ENCODE assay signal across 15 cellular contexts in genomic region chr7:99278180-99278579, GRCh38. TPM values are rescaled to one million over a fixed set of nuclear protein-coding genes. Genes with fewer than 3 reads are reported as not detected.
A peak's percentile ranks its signal among the peaks of the same experiment; 100 is the strongest.
DNase-seq lines count a peak whose midpoint lies in the region; ATAC-seq and TF ChIP-seq lines count a peak whose summit lies in the region.
"Had no signal": no experiment of that assay in that cellular context is flagged by ENCODE, and none has a peak within 500 bp of the region (broad histone marks: within the 10 kb centered on the region; RNA-seq: fewer than 3 reads in every experiment).

No MANE protein-coding gene starts in this region.

- intact Hi-C loops in gastrocnemius medialis (cut with DNase I; ENCODE audit: low total_unique reads) = loop anchor here (10.0 kb wide), 1 partner anchor 103 kb away; no protein-coding TSS in a partner anchor

- ATAC-seq in HG02678 (IDR thresholded peaks at IDR 0.05; ENCODE audit: unreplicated experiment) (no peak), gastrocnemius medialis (no peak), GM18861 (IDR thresholded peaks at IDR 0.05; ENCODE audit: unreplicated experiment) (no peak)

- H3K9me3 ChIP-seq in gastrocnemius medialis = no peaks in the 10 kb centered on the region
- H3K9me3 ChIP-seq: BE2C had no signal

- no peak overlapping the region for H3K4me3 ChIP-seq in AG09309 (ENCODE audit: control insufficient read depth, low read depth, low read length)
- no peak overlapping the region for H3K4me3 ChIP-seq in epithelial cell of esophagus (ENCODE audit: low read length)
- H3K4me3 ChIP-seq in gastrocnemius medialis = no peak overlapping the region

- no peaks in the 10 kb centered on the region for H3K4me1 ChIP-seq in gastrocnemius medialis
- H3K4me1 ChIP-seq: BE2C had no signal

- H3K27ac ChIP-seq in gastrocnemius medialis = no peak overlapping the region

- in situ Hi-C loops in gastrocnemius medialis (cut with MboI; ENCODE audit: low sequenced_read_pairs in 4 of 4) = no loop called here

- no peaks in the 10 kb centered on the region for H3K27me3 ChIP-seq in gastrocnemius medialis
- H3K27me3 ChIP-seq: BE2C had no signal

- TF ChIP-seq POLR2A in gastrocnemius medialis (IDR thresholded peaks at IDR 0.05) = no peak

- H3K36me3 ChIP-seq in gastrocnemius medialis = no peaks in the 10 kb centered on the region
- H3K36me3 ChIP-seq: BE2C had no signal

- DNase-seq in AG09309 (ENCODE audit: low read depth) (no peak), RPMI8226 (peak; percentile 15), epithelial cell of esophagus (ENCODE audit: low read depth) (no peak), NCI-H526 treated with DMSO at 0.1 percent for 48 hours (lab: John Stamatoyannopoulos, UW) (no peak), gastrocnemius medialis (no peak)
- DNase-seq: ACHN; BE2C; CD4-positive, alpha-beta T cell; DMS79 treated with DMSO at 0.1 percent for 48 hours; Kasumi-1; NCI-H187; NCI-H446 had no signal

- peak; percentile 16 for TF ChIP-seq CTCF in AG09309 (IDR thresholded peaks at IDR 0.05; ENCODE audit: control insufficient read depth, insufficient read depth, low read depth, low read length, missing control alignments)
- 0 out of 2 replicates have a peak, but pooled peaks have one; percentile 17 for TF ChIP-seq CTCF in GM12874 (IDR thresholded peaks at IDR 0.05; ENCODE audit: insufficient read depth, low read depth, low read length)
- peak; percentile 7 for TF ChIP-seq CTCF in epithelial cell of esophagus (IDR thresholded peaks at IDR 0.05; ENCODE audit: insufficient read depth, low read depth, low read length, missing control alignments)
- TF ChIP-seq CTCF in gastrocnemius medialis (IDR thresholded peaks at IDR 0.05 in 4 of 5, conservative IDR thresholded peaks at IDR 0.05 in 1 of 5) = no peak

RNA-seq across cellular contexts. Expression of gene MYH16, which starts 5.5 kb away (rescaled TPM):
- not detected for total RNA-seq in gastrocnemius medialis
- total RNA-seq: CD4-positive, alpha-beta T cell had no signal

RNA-seq across cellular contexts. Expression of gene ARPC1A, which starts 47.5 kb away (rescaled TPM):
- 10 to 100 TPM; 37.0 to 58.8 (median 44.1) TPM for total RNA-seq in gastrocnemius medialis

Comparison
In these comparisons a context has a peak if more than half of its experiments do, and no peak if none do; other contexts are left out.
1. CTCF ChIP-seq: peak in AG09309 (single experiment), GM12874 (single experiment) and epithelial cell of esophagus (single experiment); none in gastrocnemius medialis (0 of 5).